Comparison of ENCODE assay signal across 10 cellular contexts in the genomic region with DNA sequence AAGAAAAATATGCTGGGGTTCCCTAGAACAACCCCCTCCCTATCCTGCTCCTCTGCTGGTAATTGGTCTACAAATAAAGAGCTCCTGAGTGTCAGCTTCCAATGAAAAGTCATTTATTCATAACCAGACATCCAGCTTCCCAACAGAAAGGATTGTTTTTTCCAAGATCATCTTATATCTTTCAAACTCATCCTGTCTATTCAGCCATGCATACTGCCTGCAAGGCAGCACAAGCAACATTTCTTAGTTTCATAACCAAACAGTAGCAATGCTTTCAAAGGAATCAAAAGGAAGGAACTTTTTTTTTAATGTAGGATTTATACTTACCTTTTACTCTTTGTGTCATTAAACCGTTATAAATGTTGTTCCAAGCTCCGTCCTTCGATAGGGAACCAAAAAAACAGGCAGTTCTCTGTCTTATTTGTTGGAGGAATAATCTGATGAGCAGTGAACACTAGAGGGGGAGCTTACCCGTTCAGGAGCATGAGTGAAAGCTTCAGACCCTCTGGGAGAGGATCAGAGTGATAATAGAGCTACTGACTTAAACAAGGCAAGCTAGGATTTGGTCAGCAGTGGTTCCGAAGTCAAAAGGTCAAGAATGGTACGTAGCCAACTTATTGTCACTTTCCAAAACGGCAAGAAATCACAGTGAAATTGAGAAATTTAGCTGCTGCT.
DNase-seq lines count a peak whose midpoint lies in the region; ATAC-seq and TF ChIP-seq lines count a peak whose summit lies in the region.
"Had no signal": no experiment of that assay in that cellular context is flagged by ENCODE, and none has a peak within 500 bp of the region (broad histone marks: within the 10 kb centered on the region; RNA-seq: fewer than 3 reads in every experiment).

No MANE protein-coding gene starts in this region.

- H3K9me3 ChIP-seq in mucosa of descending colon (no peaks in the 10 kb centered on the region), tibial artery (no peaks in the 10 kb centered on the region)

- H4K5ac ChIP-seq in mesendoderm (ENCODE audit: low read length) = no peak overlapping the region

- H2BK120ac ChIP-seq in mesendoderm (ENCODE audit: low read depth, low read length) = no peak overlapping the region

- H3K4me3 ChIP-seq in mesendoderm (ENCODE audit: low read length) (no peak overlapping the region), mucosa of descending colon (no peak overlapping the region), tibial artery (no peak overlapping the region)

- no peak overlapping the region for H4K8ac ChIP-seq in mesendoderm (ENCODE audit: low read depth, low read length)

- no peak overlapping the region for H3K4me3 Mint-ChIP-seq in chondrocyte (ENCODE audit: unreplicated experiment)
- H3K4me3 Mint-ChIP-seq: activated CD8-positive, alpha-beta memory T cell treated with anti-CD3 and anti-CD28 coated beads, Interleukin-2, amount 10 ng/mL, durations not matched to agents 7 days and 5 days had no signal

- H3K27ac ChIP-seq in C4-2B (no peak overlapping the region), mesendoderm (ENCODE audit: low read depth, low read length) (no peak overlapping the region), tibial artery (no peak overlapping the region)

- H3K79me2 ChIP-seq in mesendoderm (ENCODE audit: control insufficient read depth, insufficient read depth, low read length) = no peaks in the 10 kb centered on the region

- H3K9ac ChIP-seq in mesendoderm (ENCODE audit: low read length) = no peak overlapping the region

- no peaks in the 10 kb centered on the region for H3K36me3 Mint-ChIP-seq in chondrocyte (ENCODE audit: low read depth)
- H3K36me3 Mint-ChIP-seq: activated CD8-positive, alpha-beta memory T cell treated with anti-CD3 and anti-CD28 coated beads, Interleukin-2, amount 10 ng/mL, durations not matched to agents 7 days and 5 days had no signal

- H3K27me3 ChIP-seq in mesendoderm (ENCODE audit: insufficient read depth, low read length, poor library complexity) = no peaks in the 10 kb centered on the region
- H3K27me3 ChIP-seq in tibial artery = no peaks in the 10 kb centered on the region

- H3K56ac ChIP-seq in mesendoderm (ENCODE audit: low read length) = no peak overlapping the region

- no peak overlapping the region for H3K4ac ChIP-seq in mesendoderm (ENCODE audit: low read depth, low read length)

- intact Hi-C loops in mucosa of descending colon (cut with DNase I, micrococcal nuclease) = no loop called here
- intact Hi-C loops in tibial artery (cut with DNase I; ENCODE audit: low total_unique reads) = no loop called here

- H2AK5ac ChIP-seq in mesendoderm (ENCODE audit: low read length) = no peak overlapping the region

- no peak overlapping the region for H2BK15ac ChIP-seq in mesendoderm (replicated peaks; ENCODE audit: low read depth)

- no peak overlapping the region for H3K18ac ChIP-seq in mesendoderm (ENCODE audit: low read length)

- no CpG with 5 or more reads among the region's 7 CpGs for WGBS in mesendoderm (ENCODE audit: extremely low coverage, insufficient coverage, low lambda C conversion rate)

- no peak overlapping the region for H2BK5ac ChIP-seq in mesendoderm (ENCODE audit: low read length)

- no peaks in the 10 kb centered on the region for H3K9me3 Mint-ChIP-seq in chondrocyte (ENCODE audit: low read depth)

- no peak overlapping the region for H3K27ac Mint-ChIP-seq in chondrocyte (ENCODE audit: unreplicated experiment)
- H3K27ac Mint-ChIP-seq: activated CD8-positive, alpha-beta memory T cell treated with anti-CD3 and anti-CD28 coated beads, Interleukin-2, amount 10 ng/mL, durations not matched to agents 7 days and 5 days had no signal

- no peaks in the 10 kb centered on the region for H3K27me3 Mint-ChIP-seq in chondrocyte (ENCODE audit: low read depth)
- H3K27me3 Mint-ChIP-seq: activated CD8-positive, alpha-beta memory T cell treated with anti-CD3 and anti-CD28 coated beads, Interleukin-2, amount 10 ng/mL, durations not matched to agents 7 days and 5 days had no signal

- TF ChIP-seq CTCF in C4-2B (conservative IDR thresholded peaks at IDR 0.05) (peak; percentile 26), chondrocyte (IDR thresholded peaks at IDR 0.05) (peak; percentile 86), mucosa of descending colon (IDR thresholded peaks at IDR 0.05) (no peak), tibial artery (IDR thresholded peaks at IDR 0.05) (no peak)

- H3K4me1 ChIP-seq in mesendoderm (ENCODE audit: control insufficient read depth, low read depth, low read length) (no peaks in the 10 kb centered on the region), mucosa of descending colon (ENCODE audit: low read depth) (no peaks in the 10 kb centered on the region), tibial artery (no peaks in the 10 kb centered on the region)

- H3K36me3 ChIP-seq in mesendoderm (ENCODE audit: control insufficient read depth, insufficient read depth, low read length) = no peaks in the 10 kb centered on the region
- H3K36me3 ChIP-seq in mucosa of descending colon (ENCODE audit: low read depth) = no peaks in the 10 kb centered on the region
- no peaks in the 10 kb centered on the region for H3K36me3 ChIP-seq in tibial artery

- DNase-seq in NAMALWA (ENCODE audit: low spot score) (peak; percentile 21), chondrocyte (ENCODE audit: low spot score) (no peak), mesendoderm (peak; percentile 68), mucosa of descending colon (no peak), tibial artery (no peak)
- no peak for DNase-seq in activated CD8-positive, alpha-beta memory T cell treated with anti-CD3 and anti-CD28 coated beads for 24 hours
- DNase-seq: activated CD8-positive, alpha-beta memory T cell treated with anti-CD3 and anti-CD28 coated beads, Interleukin-2, amount 10 ng/mL, durations not matched to agents 7 days and 5 days; stimulated activated naive CD4-positive, alpha-beta T cell treated with Interleukin-2 at 50 U/mL for 16 hours had no signal

- H3K4me2 ChIP-seq in mesendoderm (ENCODE audit: low read length) = no peak overlapping the region

- no peaks in the 10 kb centered on the region for H3K79me1 ChIP-seq in mesendoderm (ENCODE audit: low read length)

- peaks cover 19% of the 10 kb centered on the region for H3K4me1 Mint-ChIP-seq in chondrocyte (ENCODE audit: low read depth)
- H3K4me1 Mint-ChIP-seq: activated CD8-positive, alpha-beta memory T cell treated with anti-CD3 and anti-CD28 coated beads, Interleukin-2, amount 10 ng/mL, durations not matched to agents 7 days and 5 days had no signal

- H3K23ac ChIP-seq in mesendoderm (ENCODE audit: low read length) = no peak overlapping the region

- ATAC-seq in HG02610 (IDR thresholded peaks at IDR 0.05; ENCODE audit: unreplicated experiment) = no peak
- no peak for ATAC-seq in mucosa of descending colon
- ATAC-seq: activated CD8-positive, alpha-beta memory T cell treated with anti-CD3 and anti-CD28 coated beads, Interleukin-2, amount 10 ng/mL, durations not matched to agents 7 days and 5 days had no signal

Comparison
In these comparisons a context has a peak if more than half of its experiments do, and no peak if none do; other contexts are left out.
1. CTCF ChIP-seq: peak in C4-2B (single experiment) and chondrocyte (single experiment); none in mucosa of descending colon (single experiment) and tibial artery (0 of 2).
2. DNase-seq: peak in NAMALWA (single experiment) and mesendoderm (single experiment); none in chondrocyte (single experiment), activated CD8-positive, alpha-beta memory T cell treated with anti-CD3 and anti-CD28 coated beads for 24 hours (single experiment), mucosa of descending colon (0 of 3) and tibial artery (0 of 2).